ENCODE assay signal across 24 cellular contexts in the genomic region with DNA sequence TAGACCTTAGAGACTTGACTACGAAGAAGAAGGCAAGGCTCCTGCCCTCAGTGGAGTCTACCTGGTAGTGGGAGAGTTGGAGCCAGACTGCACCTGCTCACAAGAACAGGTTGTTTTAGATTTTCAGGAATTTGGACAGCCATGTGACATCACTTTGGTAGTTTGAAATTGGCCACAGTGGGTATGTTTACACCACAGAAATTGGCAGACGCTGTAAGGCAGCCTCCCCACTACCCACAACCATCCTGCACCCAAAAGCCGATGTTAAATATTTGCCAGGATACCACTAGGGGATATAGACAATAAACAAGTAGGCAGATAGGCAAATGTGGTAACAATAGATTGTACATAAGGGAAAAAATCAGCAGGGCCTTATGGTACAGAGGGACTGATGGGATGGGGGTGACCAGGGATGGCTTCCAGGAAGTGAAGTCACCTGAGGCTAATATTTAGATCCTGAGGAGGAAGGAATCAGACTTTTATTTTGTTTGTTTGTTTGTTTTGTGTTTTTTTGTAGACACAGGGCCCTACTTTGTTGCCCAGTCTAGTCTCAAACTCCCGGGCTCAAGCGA. TPM values are rescaled to one million over a fixed set of nuclear protein-coding genes. Genes with fewer than 3 reads are reported as not detected.
A peak's percentile ranks its signal among the peaks of the same experiment; 100 is the strongest.
DNase-seq lines count a peak whose midpoint lies in the region; TF ChIP-seq lines count a peak whose summit lies in the region.
"Had no signal": no experiment of that assay in that cellular context is flagged by ENCODE, and none has a peak within 500 bp of the region (broad histone marks: within the 10 kb centered on the region; RNA-seq: fewer than 3 reads in every experiment).

No MANE protein-coding gene starts in this region.

- no peaks in the 10 kb centered on the region for H3K36me3 ChIP-seq in neutrophil
- H3K36me3 ChIP-seq: gastrocnemius medialis had no signal

- H3K36me3 Mint-ChIP-seq in dendritic cell treated with granulocyte-macrophage colony-stimulating factor and Interleukin-4, amounts not matched to agents 40 ng/mL and 50 ng/mL, for 4 days (ENCODE audit: low read depth) = no peaks in the 10 kb centered on the region

- intact Hi-C loops in dendritic cell treated with granulocyte-macrophage colony-stimulating factor and Interleukin-4, amounts not matched to agents 40 ng/mL and 50 ng/mL, for 4 days (cut with micrococcal nuclease) = no loop called here

- H3K27me3 ChIP-seq in AG04450 (ENCODE audit: control insufficient read depth, insufficient read depth, low read length) = no peaks in the 10 kb centered on the region
- H3K27me3 ChIP-seq in neutrophil = no peaks in the 10 kb centered on the region
- H3K27me3 ChIP-seq: gastrocnemius medialis had no signal

- H3K4me1 Mint-ChIP-seq in dendritic cell treated with granulocyte-macrophage colony-stimulating factor and Interleukin-4, amounts not matched to agents 40 ng/mL and 50 ng/mL, for 4 days (ENCODE audit: low read depth) = peaks cover 86% of the 10 kb centered on the region

- H3K4me3 ChIP-seq in AG04450 (ENCODE audit: low read depth, low read length) = no peak overlapping the region
- H3K4me3 ChIP-seq in neutrophil (ENCODE audit: low read depth in 1 of 2, low read length in 1 of 2) = no peak overlapping the region
- no peak overlapping the region for H3K4me3 ChIP-seq in foreskin fibroblast (ENCODE audit: low read depth in 1 of 2, low read length in 2 of 2)
- H3K4me3 ChIP-seq: gastrocnemius medialis had no signal

- H3K4me1 ChIP-seq in neutrophil (ENCODE audit: control insufficient read depth in 1 of 2, insufficient read depth in 1 of 2, low read depth in 1 of 2, low read length in 1 of 2) = peaks cover 75 to 89% of the 10 kb centered on the region in 2 experiments

- H3K9me3 ChIP-seq in AG04450 (ENCODE audit: control insufficient read depth, insufficient read depth, low read length) (no peaks in the 10 kb centered on the region), neutrophil (no peaks in the 10 kb centered on the region)
- H3K9me3 ChIP-seq: gastrocnemius medialis had no signal

- POLR2A ChIA-PET in AG04450 (lab: Yijun Ruan, JAX) = interaction anchor here (5.7 kb wide), 1 partner anchor 31 kb away, joined by 104 read pairs; a partner anchor contains a TSS

- H3K27ac ChIP-seq in AG04450 (ENCODE audit: low read depth, low read length) (peak overlapping the region; percentile 97), neutrophil (peak overlapping the region; percentile 100)
- H3K27ac ChIP-seq: gastrocnemius medialis, KMS-11 had no signal

- H3K27ac Mint-ChIP-seq in dendritic cell treated with granulocyte-macrophage colony-stimulating factor and Interleukin-4, amounts not matched to agents 40 ng/mL and 50 ng/mL, for 4 days = peak overlapping the region; percentile 95
- H3K27ac Mint-ChIP-seq: stimulated activated naive CD8-positive, alpha-beta T cell treated with anti-CD3 and anti-CD28 coated beads, Interleukin-15, amount 100 ng/mL, for 72 hours had no signal

- no peaks in the 10 kb centered on the region for H3K27me3 Mint-ChIP-seq in dendritic cell treated with granulocyte-macrophage colony-stimulating factor and Interleukin-4, amounts not matched to agents 40 ng/mL and 50 ng/mL, for 4 days
- H3K27me3 Mint-ChIP-seq: central memory CD8-positive, alpha-beta T cell; stimulated activated naive CD8-positive, alpha-beta T cell treated with anti-CD3 and anti-CD28 coated beads, Interleukin-15, amount 100 ng/mL, for 72 hours had no signal

- CTCF ChIA-PET in AG04450 (lab: Charles Lee) = no interaction called here

- no peaks in the 10 kb centered on the region for H3K9me3 Mint-ChIP-seq in dendritic cell treated with granulocyte-macrophage colony-stimulating factor and Interleukin-4, amounts not matched to agents 40 ng/mL and 50 ng/mL, for 4 days
- H3K9me3 Mint-ChIP-seq: central memory CD8-positive, alpha-beta T cell had no signal

- no peak overlapping the region for H3K4me3 Mint-ChIP-seq in dendritic cell treated with granulocyte-macrophage colony-stimulating factor and Interleukin-4, amounts not matched to agents 40 ng/mL and 50 ng/mL, for 4 days
- H3K4me3 Mint-ChIP-seq: central memory CD8-positive, alpha-beta T cell; stimulated activated naive CD8-positive, alpha-beta T cell treated with anti-CD3 and anti-CD28 coated beads, Interleukin-15, amount 100 ng/mL, for 72 hours had no signal

- no peak for TF ChIP-seq CTCF in AG04450 (IDR thresholded peaks at IDR 0.05; ENCODE audit: low read depth, low read length)
- TF ChIP-seq CTCF in neutrophil (IDR thresholded peaks at IDR 0.05) = no peak
- TF ChIP-seq CTCF in foreskin fibroblast (IDR thresholded peaks at IDR 0.05; ENCODE audit: low read depth, low read length) = no peak

- DNase-seq in AG04450 (ENCODE audit: low read depth, low spot score) = no peak
- DNase-seq in OCI-M1 (lab: John Stamatoyannopoulos, UW) = peak; percentile 57
- DNase-seq in RPMI8226 = no peak
- no peak for DNase-seq in amygdala (lab: John Stamatoyannopoulos, UW)
- DNase-seq in foreskin fibroblast = no peak
- no peak for DNase-seq in HT-29 (ENCODE audit: low spot score)
- DNase-seq: ACHN; activated CD4-positive, alpha-beta T cell treated with anti-CD3 and anti-CD28 coated beads, Interleukin-2, amount 50 U/mL, for 48 hours; activated CD4-positive, CD25-positive, alpha-beta regulatory T cell; activated CD8-positive, alpha-beta memory T cell treated with anti-CD3 and anti-CD28 coated beads, Interleukin-2, amount 50 U/mL, for 48 hours; activated gamma-delta T cell treated with Interleukin-2 at 50 U/mL for 16 hours; gastrocnemius medialis; GF-D8; kidney; NCI-H2171; NCI-H526; retina; stimulated activated CD4-positive, alpha-beta T cell treated with anti-CD3 and anti-CD28 coated beads, Interleukin-12 subunit alpha, Interleukin-12 subunit beta, amount 100 ng/mL, for 4 hours; stimulated activated CD4-positive, alpha-beta T cell treated with anti-CD3 and anti-CD28 coated beads, Interleukin-4, amount 100 ng/mL, for 4 hours; stimulated activated naive CD8-positive, alpha-beta T cell treated with anti-CD3 and anti-CD28 coated beads, Interleukin-15, amount 100 ng/mL, for 72 hours had no signal

RNA-seq across cellular contexts. Expression of a gene that starts 31.1 kb away (rescaled TPM):
- polyA plus RNA-seq in AG04450 (2011; rRNA removed) = 98.8 and 147 TPM in 2 replicates
- 187 and 265 TPM in 2 replicates for polyA minus RNA-seq in AG04450 (2011; rRNA and poly(A)+ RNA removed)
- total RNA-seq in HT-29 (2014; rRNA removed; shearing (Covaris generic)) = 275 and 286 TPM in 2 replicates

RNA-seq across cellular contexts. Expression of a gene that starts 32.0 kb away (rescaled TPM):
- polyA plus RNA-seq in AG04450 (2011; rRNA removed) = 137 and 177 TPM in 2 replicates
- polyA minus RNA-seq in AG04450 (2011; rRNA and poly(A)+ RNA removed) = 230 and 322 TPM in 2 replicates
- total RNA-seq in HT-29 (2014; rRNA removed; shearing (Covaris generic)) = 132 and 159 TPM in 2 replicates
